8 cellular contexts compared by ENCODE assay signal in genomic region chr1:1889090-1889750, GRCh38. TPM values are rescaled to one million over a fixed set of nuclear protein-coding genes. Genes with fewer than 3 reads are reported as not detected.
DNase-seq lines count a peak whose midpoint lies in the region; ATAC-seq and TF ChIP-seq lines count a peak whose summit lies in the region.

No MANE protein-coding gene starts in this region.

- H3K36me3 ChIP-seq in kidney epithelial cell (ENCODE audit: control insufficient read depth, insufficient read depth, low read length) = no peaks in the 10 kb centered on the region
- H3K36me3 ChIP-seq in tibial artery = no peaks in the 10 kb centered on the region

- peak overlapping the region; percentile 96 for H3K4me3 ChIP-seq in kidney epithelial cell (ENCODE audit: low read depth, low read length)
- peak overlapping the region; percentile 90 to 95 for H3K4me3 ChIP-seq in tibial artery

- peaks cover 0 to 64% (median 35%) of the 10 kb centered on the region in 4 donors for H3K4me1 ChIP-seq in tibial artery

- H3K4me3 Mint-ChIP-seq in activated T-cell treated with anti-CD3 and anti-CD28 coated beads, Interleukin-2, amount 50 U/mL, for 4 hours = peak overlapping the region; percentile 87
- H3K4me3 Mint-ChIP-seq in activated naive CD8-positive, alpha-beta T cell treated with anti-CD3 and anti-CD28 coated beads for 36 hours = peak overlapping the region; percentile 84

- peak overlapping the region; percentile 92 to 96 for H3K27ac ChIP-seq in tibial artery

- intact Hi-C loops in tibial artery (cut with DNase I; ENCODE audit: low total_unique reads) (no loop called here), head of caudate nucleus (cut with DNase I) (no loop called here)

- H3K36me3 Mint-ChIP-seq in activated T-cell treated with anti-CD3 and anti-CD28 coated beads, Interleukin-2, amount 50 U/mL, for 4 hours (ENCODE audit: insufficient read depth) = no peaks in the 10 kb centered on the region
- peaks cover 22% of the 10 kb centered on the region for H3K36me3 Mint-ChIP-seq in activated naive CD8-positive, alpha-beta T cell treated with anti-CD3 and anti-CD28 coated beads for 36 hours

- ATAC-seq in activated T-cell treated with anti-CD3 and anti-CD28 coated beads, Interleukin-2, amount 50 U/mL, for 4 hours = no peak

- peaks cover 53% of the 10 kb centered on the region for H3K4me1 Mint-ChIP-seq in activated T-cell treated with anti-CD3 and anti-CD28 coated beads, Interleukin-2, amount 50 U/mL, for 4 hours (ENCODE audit: low read depth)
- H3K4me1 Mint-ChIP-seq in activated naive CD8-positive, alpha-beta T cell treated with anti-CD3 and anti-CD28 coated beads for 36 hours = peaks cover 42% of the 10 kb centered on the region

- DNase-seq in activated T-cell treated with anti-CD3 and anti-CD28 coated beads, Interleukin-2, amount 50 U/mL, for 4 hours = no peak
- DNase-seq in activated T-cell treated with anti-CD3 and anti-CD28 coated beads for 4 hours = no peak
- no peak for DNase-seq in activated naive CD8-positive, alpha-beta T cell treated with anti-CD3 and anti-CD28 coated beads for 36 hours
- DNase-seq in kidney epithelial cell (ENCODE audit: low read depth) = no peak
- no peak for DNase-seq in tibial artery
- no peak for DNase-seq in activated effector memory CD4-positive, alpha-beta T cell treated with anti-CD3 and anti-CD28 coated beads, Interleukin-2, amount 50 U/mL, for 16 hours
- DNase-seq in Kasumi-1 (lab: John Stamatoyannopoulos, UW) = no peak
- no peak for DNase-seq in head of caudate nucleus

- no peaks in the 10 kb centered on the region for H3K9me3 ChIP-seq in tibial artery

- TF ChIP-seq CTCF in kidney epithelial cell (IDR thresholded peaks at IDR 0.05; ENCODE audit: insufficient read depth, low read length, poor library complexity, severe bottlenecking) = no peak
- no peak for TF ChIP-seq CTCF in tibial artery (IDR thresholded peaks at IDR 0.05)

- no peaks in the 10 kb centered on the region for H3K27me3 Mint-ChIP-seq in activated T-cell treated with anti-CD3 and anti-CD28 coated beads, Interleukin-2, amount 50 U/mL, for 4 hours (ENCODE audit: low read depth)
- no peaks in the 10 kb centered on the region for H3K27me3 Mint-ChIP-seq in activated naive CD8-positive, alpha-beta T cell treated with anti-CD3 and anti-CD28 coated beads for 36 hours

- H3K27me3 ChIP-seq in kidney epithelial cell (ENCODE audit: control insufficient read depth, insufficient read depth, low read length) = no peaks in the 10 kb centered on the region
- no peaks in the 10 kb centered on the region for H3K27me3 ChIP-seq in tibial artery

- peak overlapping the region; percentile 83 for H3K27ac Mint-ChIP-seq in activated naive CD8-positive, alpha-beta T cell treated with anti-CD3 and anti-CD28 coated beads for 36 hours

- H3K9me3 Mint-ChIP-seq in activated T-cell treated with anti-CD3 and anti-CD28 coated beads, Interleukin-2, amount 50 U/mL, for 4 hours = no peaks in the 10 kb centered on the region
- H3K9me3 Mint-ChIP-seq in activated naive CD8-positive, alpha-beta T cell treated with anti-CD3 and anti-CD28 coated beads for 36 hours = peaks cover 1% of the 10 kb centered on the region

RNA-seq across cellular contexts. Expression of gene GNB1, which starts 1.7 kb away (rescaled TPM):
- 100 to 1,000 TPM; 354 to 395 (median 387) TPM for total RNA-seq in activated T-cell treated with anti-CD3 and anti-CD28 coated beads, Interleukin-2, amount 50 U/mL, for 4 hours
- 100 to 1,000 TPM; 360 to 394 TPM for total RNA-seq in activated naive CD8-positive, alpha-beta T cell treated with anti-CD3 and anti-CD28 coated beads for 36 hours
- 257 and 261 TPM in 2 replicates for total RNA-seq in kidney epithelial cell

RNA-seq across cellular contexts. Expression of gene CALML6, which starts 25.8 kb away (rescaled TPM):
- under 1 TPM; 0.38 to 0.61 (median 0.51) TPM for total RNA-seq in activated T-cell treated with anti-CD3 and anti-CD28 coated beads, Interleukin-2, amount 50 U/mL, for 4 hours
- total RNA-seq in activated naive CD8-positive, alpha-beta T cell treated with anti-CD3 and anti-CD28 coated beads for 36 hours = under 1 TPM; 0.87 to 0.98 TPM
- total RNA-seq in kidney epithelial cell = 0.04 TPM in 1 of 2 replicates, not detected in the other

RNA-seq across cellular contexts. Expression of gene TMEM52, which starts 29.9 kb away (rescaled TPM):
- 1 to 10 TPM; 2.4 to 3.5 (median 2.5) TPM for total RNA-seq in activated T-cell treated with anti-CD3 and anti-CD28 coated beads, Interleukin-2, amount 50 U/mL, for 4 hours
- 1 to 10 TPM; 2.4 to 2.7 TPM for total RNA-seq in activated naive CD8-positive, alpha-beta T cell treated with anti-CD3 and anti-CD28 coated beads for 36 hours
- 0.92 and 3.2 TPM in 2 replicates for total RNA-seq in kidney epithelial cell
